Comparison of ENCODE assay signal across 1 cellular context in genomic region chr1:45172015-45172414, GRCh38.
TF ChIP-seq lines count a peak whose summit lies in the region.

No MANE protein-coding gene starts in this region.

TF ChIP-seq in HepG2, 621 proteins besides CTCF, POLR2A, EP300 and RAD21 (continued from another document):
- TF ChIP-seq ZNF407 (CRISPR knock-in tag; IDR thresholded peaks at IDR 0.05; ENCODE audit: not compliant biosample characterization), result no peak
- TF ChIP-seq ZNF816 (CRISPR knock-in tag; IDR thresholded peaks at IDR 0.05; ENCODE audit: borderline replicate concordance), result no peak
- TF ChIP-seq ZNF616 (CRISPR knock-in tag; IDR thresholded peaks at IDR 0.05; ENCODE audit: low read depth), result no peak
- TF ChIP-seq FOXA3 (CRISPR knock-in tag; IDR thresholded peaks at IDR 0.05), result peak; percentile 99
- TF ChIP-seq PATZ1 (CRISPR knock-in tag; IDR thresholded peaks at IDR 0.05), result no peak
- TF ChIP-seq ZFYVE20 (CRISPR knock-in tag; IDR thresholded peaks at IDR 0.05; ENCODE audit: borderline replicate concordance, low read depth), result no peak
- no peak; the same call in 1 of the 2 replicates for TF ChIP-seq ZNF556 (CRISPR knock-in tag; IDR thresholded peaks at IDR 0.05; ENCODE audit: borderline replicate concordance)
- TF ChIP-seq U2AF2 (IDR thresholded peaks at IDR 0.05; ENCODE audit: low read depth, low read length), result no peak
- TF ChIP-seq ISL2 (CRISPR knock-in tag; IDR thresholded peaks at IDR 0.05), result peak; percentile 98
- TF ChIP-seq, protein P1, sequence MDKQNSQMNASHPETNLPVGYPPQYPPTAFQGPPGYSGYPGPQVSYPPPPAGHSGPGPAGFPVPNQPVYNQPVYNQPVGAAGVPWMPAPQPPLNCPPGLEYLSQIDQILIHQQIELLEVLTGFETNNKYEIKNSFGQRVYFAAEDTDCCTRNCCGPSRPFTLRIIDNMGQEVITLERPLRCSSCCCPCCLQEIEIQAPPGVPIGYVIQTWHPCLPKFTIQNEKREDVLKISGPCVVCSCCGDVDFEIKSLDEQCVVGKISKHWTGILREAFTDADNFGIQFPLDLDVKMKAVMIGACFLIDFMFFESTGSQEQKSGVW (CRISPR knock-in tag; IDR thresholded peaks at IDR 0.05; ENCODE audit: borderline replicate concordance), result no peak
- no peak for TF ChIP-seq TAF15 (IDR thresholded peaks at IDR 0.05; ENCODE audit: low read depth, low read length, poor library complexity, severe bottlenecking)
- TF ChIP-seq ZBTB33 (CRISPR knock-in tag; IDR thresholded peaks at IDR 0.05), result no peak
- TF ChIP-seq MTF1 (CRISPR knock-in tag; IDR thresholded peaks at IDR 0.05), result no peak
- no peak for TF ChIP-seq KDM2A (CRISPR knock-in tag; IDR thresholded peaks at IDR 0.05; ENCODE audit: borderline replicate concordance, low read depth)
- no peak for TF ChIP-seq ZFP41 (CRISPR knock-in tag; IDR thresholded peaks at IDR 0.05; ENCODE audit: borderline replicate concordance)
- TF ChIP-seq ZNF503 (CRISPR knock-in tag; IDR thresholded peaks at IDR 0.05), result peak; percentile 99
- TF ChIP-seq SMARCE1 (IDR thresholded peaks at IDR 0.05; ENCODE audit: borderline replicate concordance), result 0 out of 2 replicates have a peak, but pooled peaks have one; percentile 67
- TF ChIP-seq, protein P2, sequence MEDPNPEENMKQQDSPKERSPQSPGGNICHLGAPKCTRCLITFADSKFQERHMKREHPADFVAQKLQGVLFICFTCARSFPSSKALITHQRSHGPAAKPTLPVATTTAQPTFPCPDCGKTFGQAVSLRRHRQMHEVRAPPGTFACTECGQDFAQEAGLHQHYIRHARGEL (CRISPR knock-in tag; IDR thresholded peaks at IDR 0.05), result no peak
- no peak for TF ChIP-seq ZNF10 (CRISPR knock-in tag; IDR thresholded peaks at IDR 0.05; ENCODE audit: borderline replicate concordance, low read depth)
- no peak for TF ChIP-seq SSRP1 (CRISPR knock-in tag; IDR thresholded peaks at IDR 0.05)
- TF ChIP-seq NR2F2 (IDR thresholded peaks at IDR 0.05; ENCODE audit: borderline replicate concordance, low read depth), result peak; percentile 79; the same call in 1 of the 2 replicates
- no peak for TF ChIP-seq MATR3 (CRISPR knock-in tag; IDR thresholded peaks at IDR 0.05)
- no peak for TF ChIP-seq MNT (IDR thresholded peaks at IDR 0.05)
- TF ChIP-seq MYC (CRISPR knock-in tag; IDR thresholded peaks at IDR 0.05; ENCODE audit: borderline replicate concordance), result no peak
